ENCODE assay signal across 1 cellular context in genomic region chr15:65400760-65401606, GRCh38.
TF ChIP-seq lines count a peak whose summit lies in the region.

No MANE protein-coding gene starts in this region.

TF ChIP-seq in K562, 482 proteins besides CTCF, POLR2A, EP300 and RAD21 (continued from another document and continues in another):
- TF ChIP-seq TEAD1 (CRISPR knock-in tag; IDR thresholded peaks at IDR 0.05) (peak in 1 of 2 experiments; percentile 62; a peak in 1 of 4 replicates), ZC3H11A (IDR thresholded peaks at IDR 0.05; ENCODE audit: low read depth, low read length) (no peak), RBM14 (IDR thresholded peaks at IDR 0.05; ENCODE audit: borderline replicate concordance, insufficient read depth, low read depth, low read length) (no peak), DEAF1 (CRISPR knock-in tag; IDR thresholded peaks at IDR 0.05) (peak; percentile 62), PBX2 (CRISPR knock-in tag; IDR thresholded peaks at IDR 0.05; ENCODE audit: low read depth) (no peak), PBX2 (tag; conservative IDR thresholded peaks at IDR 0.05; ENCODE audit: low read depth) (no peak), HDGF (IDR thresholded peaks at IDR 0.05) (no peak), ZNF324 (CRISPR knock-in tag; IDR thresholded peaks at IDR 0.05) (no peak), ELF1 (tag; IDR thresholded peaks at IDR 0.05) (no peak), CREB3L1 (IDR thresholded peaks at IDR 0.05; ENCODE audit: borderline replicate concordance, low read depth) (no peak), RFX1 (IDR thresholded peaks at IDR 0.05) (no peak), ARID2 (IDR thresholded peaks at IDR 0.05) (peak; percentile 54; the same call in 1 of the 2 replicates), VEZF1 (CRISPR knock-in tag; IDR thresholded peaks at IDR 0.05) (0 out of 2 replicates have a peak, but pooled peaks have one; percentile 22), ZZZ3 (IDR thresholded peaks at IDR 0.05) (no peak), MAFG (tag; conservative IDR thresholded peaks at IDR 0.05) (no peak), PTTG1 (tag; IDR thresholded peaks at IDR 0.05; ENCODE audit: low read depth) (no peak), TGIF2 (CRISPR knock-in tag; IDR thresholded peaks at IDR 0.05) (no peak), HMBOX1 (IDR thresholded peaks at IDR 0.05) (no peak), KLF16 (IDR thresholded peaks at IDR 0.05) (peak; percentile 29; the same call in 1 of the 2 replicates), RB1 (IDR thresholded peaks at IDR 0.05; ENCODE audit: low read depth) (no peak), SMC3 (conservative IDR thresholded peaks at IDR 0.05; ENCODE audit: insufficient read depth, low read depth, low read length) (peak; percentile 70), HOMEZ (CRISPR knock-in tag; IDR thresholded peaks at IDR 0.05) (no peak), ZNF143 (CRISPR knock-in tag; IDR thresholded peaks at IDR 0.05) (0 out of 2 replicates have a peak, but pooled peaks have one; percentile 16), MCM2 (IDR thresholded peaks at IDR 0.05; ENCODE audit: low read depth) (no peak), THRB (CRISPR knock-in tag; conservative IDR thresholded peaks at IDR 0.05) (no peak), ZNF184 (CRISPR knock-in tag; IDR thresholded peaks at IDR 0.05) (no peak), NRF1 (conservative IDR thresholded peaks at IDR 0.05 in 1 of 2, IDR thresholded peaks at IDR 0.05 in 1 of 2) (no peak), CREBBP (IDR thresholded peaks at IDR 0.05; ENCODE audit: low read depth, low read length) (no peak), LARP7 (IDR thresholded peaks at IDR 0.05) (no peak), PHF21A (IDR thresholded peaks at IDR 0.05; ENCODE audit: borderline replicate concordance, low read depth) (no peak), ZEB2 (IDR thresholded peaks at IDR 0.05) (no peak), NCOA4 (IDR thresholded peaks at IDR 0.05; ENCODE audit: partially characterized antibody) (no peak), SIN3A (IDR thresholded peaks at IDR 0.05; ENCODE audit: borderline replicate concordance in 2 of 2, control insufficient read depth in 1 of 2, low read depth in 2 of 2, low read length in 2 of 2) (no peak), ZNF512 (tag; IDR thresholded peaks at IDR 0.05) (no peak), PATZ1 (CRISPR knock-in tag; IDR thresholded peaks at IDR 0.05; ENCODE audit: borderline replicate concordance) (no peak), ZHX1 (conservative IDR thresholded peaks at IDR 0.05; ENCODE audit: low read length) (no peak), ZNF449 (CRISPR knock-in tag; IDR thresholded peaks at IDR 0.05) (no peak), MEF2D (tag; conservative IDR thresholded peaks at IDR 0.05; ENCODE audit: low read depth) (no peak), ELF2 (CRISPR knock-in tag; IDR thresholded peaks at IDR 0.05) (no peak), NFRKB (IDR thresholded peaks at IDR 0.05; ENCODE audit: low read depth) (no peak), RBFOX2 (IDR thresholded peaks at IDR 0.05; ENCODE audit: low read depth, low read length) (no peak), ZNF263 (CRISPR knock-in tag; IDR thresholded peaks at IDR 0.05; ENCODE audit: borderline replicate concordance) (no peak; the same call in 1 of the 2 replicates), RBM22 (IDR thresholded peaks at IDR 0.05; ENCODE audit: low read depth, low read length, poor library complexity, severe bottlenecking) (no peak), ZNF583 (CRISPR knock-in tag; IDR thresholded peaks at IDR 0.05) (no peak)
